In genomic region chr5:139391570-139392323, GRCh38 we compare ENCODE assay signal across 9 cellular contexts. TPM values are rescaled to one million over a fixed set of nuclear protein-coding genes. Genes with fewer than 3 reads are reported as not detected.
DNase-seq lines count a peak whose midpoint lies in the region; ATAC-seq, FAIRE-seq and TF ChIP-seq lines count a peak whose summit lies in the region.
"Had no signal": no experiment of that assay in that cellular context is flagged by ENCODE, and none has a peak within 500 bp of the region (broad histone marks: within the 10 kb centered on the region; RNA-seq: fewer than 3 reads in every experiment).

No MANE protein-coding gene starts in this region.

- H2AFZ ChIP-seq in Karpas-422 (ENCODE audit: low read length): peak overlapping the region; percentile 73

- H3K4me3 ChIP-seq in Karpas-422 (ENCODE audit: low read length): peak overlapping the region; percentile 85
- H3K4me3 ChIP-seq in duodenal mucosa (ENCODE audit: low read depth in 1 of 2, low read length in 2 of 2): peak overlapping the region; percentile 74 to 75
- peak overlapping the region; percentile 1 for H3K4me3 ChIP-seq in skeletal muscle satellite cell (ENCODE audit: low read length)
- H3K4me3 ChIP-seq in adrenal gland: peak overlapping the region in 1 of 4 donors; percentile 69

- TF ChIP-seq POLR2A in GM12892 (IDR thresholded peaks at IDR 0.05; ENCODE audit: low read depth, low read length) (0 out of 2 replicates have a peak, but pooled peaks have one; percentile 34), adrenal gland (IDR thresholded peaks at IDR 0.05) (no peak)

- peak; percentile 48 for FAIRE-seq in GM12892 (lab: Jason Lieb, UNC)
- FAIRE-seq: pancreas had no signal

- ATAC-seq in GM19324 (IDR thresholded peaks at IDR 0.05; ENCODE audit: low FRiP score, unreplicated experiment) (no peak), HG03280 (IDR thresholded peaks at IDR 0.05; ENCODE audit: unreplicated experiment) (no peak)

- H3K9me2 ChIP-seq in Karpas-422 (replicated peaks; ENCODE audit: insufficient read depth, low read length): no peaks in the 10 kb centered on the region

- peaks cover 56% of the 10 kb centered on the region for H3K4me1 ChIP-seq in Karpas-422 (ENCODE audit: low read length)
- peaks cover 34 to 57% of the 10 kb centered on the region in 2 donors for H3K4me1 ChIP-seq in duodenal mucosa (ENCODE audit: control insufficient read depth in 1 of 2, insufficient read depth in 2 of 2, low read length in 2 of 2)
- peaks cover 43% of the 10 kb centered on the region for H3K4me1 ChIP-seq in skeletal muscle satellite cell (ENCODE audit: control insufficient read depth, insufficient read depth, low read length)
- H3K4me1 ChIP-seq in adrenal gland (replicated peaks in 1 of 2): peaks cover 30 to 40% of the 10 kb centered on the region in 2 donors

- H3K9ac ChIP-seq in Karpas-422 (ENCODE audit: low read length): peak overlapping the region; percentile 88
- peak overlapping the region; percentile 0 to 43 for H3K9ac ChIP-seq in duodenal mucosa (ENCODE audit: low read depth in 1 of 2, low read length in 2 of 2)
- peak overlapping the region; percentile 32 for H3K9ac ChIP-seq in skeletal muscle satellite cell (ENCODE audit: low read depth, low read length)

- DNase-seq in GM12892 (ENCODE audit: insufficient read length) (no peak), Karpas-422 (peak; percentile 84), cerebellar cortex (ENCODE audit: low spot score) (no peak), adrenal gland (no peak)

- peaks cover 22% of the 10 kb centered on the region; the same call in 1 of the 2 replicates for H3K79me2 ChIP-seq in Karpas-422 (ENCODE audit: low read length)

- H4K20me1 ChIP-seq in Karpas-422 (ENCODE audit: insufficient read depth, low read depth, low read length): no peaks in the 10 kb centered on the region

- TF ChIP-seq CTCF in adrenal gland (IDR thresholded peaks at IDR 0.05): no peak

- intact Hi-C loops in adrenal gland (cut with DNase I): loop anchor here in 1 of 2 donors (5.0 kb wide), 1 partner anchor 44 kb away; no protein-coding TSS in a partner anchor

- peak overlapping the region; percentile 78 for H3K27ac ChIP-seq in Karpas-422 (ENCODE audit: low read length)
- peak overlapping the region; percentile 20 for H3K27ac ChIP-seq in duodenal mucosa (ENCODE audit: low read depth, low read length)
- H3K27ac ChIP-seq in adrenal gland: peak overlapping the region in 1 of 5 donors; percentile 57

- H3K4me2 ChIP-seq in Karpas-422 (ENCODE audit: low read depth, low read length, poor library complexity, severe bottlenecking) (peak overlapping the region; percentile 71), skeletal muscle satellite cell (ENCODE audit: low read length) (peak overlapping the region; percentile 61)

- no peaks in the 10 kb centered on the region for H3K27me3 ChIP-seq in Karpas-422 (ENCODE audit: low read length)
- H3K27me3 ChIP-seq in duodenal mucosa (ENCODE audit: control insufficient read depth in 1 of 2, insufficient read depth in 2 of 2, low read length in 2 of 2): peaks cover 0 to 10% of the 10 kb centered on the region in 2 donors
- peaks cover 6% of the 10 kb centered on the region for H3K27me3 ChIP-seq in skeletal muscle satellite cell (ENCODE audit: control insufficient read depth, insufficient read depth, low read length)
- no peaks in the 10 kb centered on the region for H3K27me3 ChIP-seq in adrenal gland

- H3K36me3 ChIP-seq in Karpas-422 (ENCODE audit: insufficient read depth, low read length): no peaks in the 10 kb centered on the region
- no peaks in the 10 kb centered on the region for H3K36me3 ChIP-seq in duodenal mucosa (ENCODE audit: control insufficient read depth in 1 of 2, insufficient read depth in 2 of 2, low read length in 2 of 2)
- no peaks in the 10 kb centered on the region for H3K36me3 ChIP-seq in skeletal muscle satellite cell (ENCODE audit: insufficient read depth, low read length)
- H3K36me3 ChIP-seq in adrenal gland (replicated peaks in 1 of 2): no peaks in the 10 kb centered on the region
- H3K36me3 ChIP-seq: pancreas had no signal

- H3K9me3 ChIP-seq in Karpas-422 (ENCODE audit: low read length) (no peaks in the 10 kb centered on the region), duodenal mucosa (ENCODE audit: control insufficient read depth in 1 of 2, low read length in 2 of 2) (no peaks in the 10 kb centered on the region), skeletal muscle satellite cell (replicated peaks; ENCODE audit: low read length) (no peaks in the 10 kb centered on the region), adrenal gland (replicated peaks in 1 of 3) (no peaks in the 10 kb centered on the region)
- H3K9me3 ChIP-seq: pancreas had no signal

- 62 to 81% (median 70%) methylated on average over 26 to 33 of the region's 33 CpGs for WGBS in adrenal gland, 4 donors

RNA-seq across cellular contexts. Expression of gene MZB1, which starts 2.0 kb away (rescaled TPM):
- polyA plus RNA-seq in GM12892 (2012; ENCODE audit: missing spikeins): 156 TPM
- 28.8 and 31.0 TPM in 2 replicates for total RNA-seq in Karpas-422 (2014; rRNA removed; shearing (Covaris generic); ENCODE audit: low replicate concordance)
- not detected in 2 replicates for total RNA-seq in skeletal muscle satellite cell (2012; rRNA removed)
- 1 to 10 TPM in 2 of 8 donors, under 1 TPM in 3, not detected in 3; 0.35 to 1.7 (median 0.95) TPM for total RNA-seq in adrenal gland
- 1 to 10 TPM in 2 of 3 donors, under 1 TPM in 1; 0.57 to 7.7 (median 4.3) TPM for polyA plus RNA-seq in adrenal gland

RNA-seq across cellular contexts. Expression of gene PROB1, which starts 3.2 kb away (rescaled TPM):
- 1.7 TPM for polyA plus RNA-seq in GM12892 (2012; ENCODE audit: missing spikeins)
- total RNA-seq in Karpas-422 (2014; rRNA removed; shearing (Covaris generic); ENCODE audit: low replicate concordance): 0.78 and 2.3 TPM in 2 replicates
- 0.87 and 1.5 TPM in 2 replicates for total RNA-seq in skeletal muscle satellite cell (2012; rRNA removed)
- 10 to 100 TPM in 4 of 8 donors, 1 to 10 TPM in 4; 6.7 to 24.4 (median 11.3) TPM for total RNA-seq in adrenal gland
- 1 to 10 TPM; 3.1 to 4.2 (median 4.0) TPM for polyA plus RNA-seq in adrenal gland

RNA-seq across cellular contexts. Expression of gene SLC23A1, which starts 8.7 kb away (rescaled TPM):
- 3.0 TPM for polyA plus RNA-seq in GM12892 (2012; ENCODE audit: missing spikeins)
- not detected in 2 replicates for total RNA-seq in Karpas-422 (2014; rRNA removed; shearing (Covaris generic); ENCODE audit: low replicate concordance)
- not detected in 2 replicates for total RNA-seq in skeletal muscle satellite cell (2012; rRNA removed)
- total RNA-seq in adrenal gland: under 1 TPM in 3 of 8 donors, not detected in 5; 0.14 to 0.46 (median 0.14) TPM
- not detected for polyA plus RNA-seq in adrenal gland

RNA-seq across cellular contexts. Expression of gene SPATA24, which starts 12.1 kb away (rescaled TPM):
- 11.5 TPM for polyA plus RNA-seq in GM12892 (2012; ENCODE audit: missing spikeins)
- 4.6 and 7.7 TPM in 2 replicates for total RNA-seq in Karpas-422 (2014; rRNA removed; shearing (Covaris generic); ENCODE audit: low replicate concordance)
- total RNA-seq in skeletal muscle satellite cell (2012; rRNA removed): 2.0 and 6.3 TPM in 2 replicates
- 100 to 1,000 TPM in 1 of 8 donors, 10 to 100 TPM in 3, 1 to 10 TPM in 4; 4.6 to 124 (median 8.5) TPM for total RNA-seq in adrenal gland
- 10 to 100 TPM in 2 of 3 donors, 1 to 10 TPM in 1; 9.6 to 21.5 (median 11.7) TPM for polyA plus RNA-seq in adrenal gland

RNA-seq across cellular contexts. Expression of gene DNAJC18, which starts 47.6 kb away (rescaled TPM):
- 14.0 TPM for polyA plus RNA-seq in GM12892 (2012; ENCODE audit: missing spikeins)
- 6.0 and 9.0 TPM in 2 replicates for total RNA-seq in Karpas-422 (2014; rRNA removed; shearing (Covaris generic); ENCODE audit: low replicate concordance)
- total RNA-seq in skeletal muscle satellite cell (2012; rRNA removed): 2.2 and 3.5 TPM in 2 replicates
- 10 to 100 TPM in 4 of 8 donors, 1 to 10 TPM in 4; 6.5 to 16.2 (median 9.6) TPM for total RNA-seq in adrenal gland
- polyA plus RNA-seq in adrenal gland: 1 to 10 TPM; 4.9 to 8.1 (median 5.9) TPM

Comparison
In these comparisons a context has a peak if more than half of its experiments do, and no peak if none do; other contexts are left out.
1. H3K9ac ChIP-seq: peak in every context shown above with its lines; median percentile 88 in Karpas-422; 32 in skeletal muscle satellite cell; 22 in duodenal mucosa.
2. RNA of gene MZB1, which starts 2.0 kb away (total RNA-seq): 28.8 to 31.0 TPM in Karpas-422; 0.35 to 1.7 TPM in adrenal gland; every median in the first group is over 10 times any median in the second.